Comparison of ENCODE assay signal across 14 cellular contexts in the genomic region with DNA sequence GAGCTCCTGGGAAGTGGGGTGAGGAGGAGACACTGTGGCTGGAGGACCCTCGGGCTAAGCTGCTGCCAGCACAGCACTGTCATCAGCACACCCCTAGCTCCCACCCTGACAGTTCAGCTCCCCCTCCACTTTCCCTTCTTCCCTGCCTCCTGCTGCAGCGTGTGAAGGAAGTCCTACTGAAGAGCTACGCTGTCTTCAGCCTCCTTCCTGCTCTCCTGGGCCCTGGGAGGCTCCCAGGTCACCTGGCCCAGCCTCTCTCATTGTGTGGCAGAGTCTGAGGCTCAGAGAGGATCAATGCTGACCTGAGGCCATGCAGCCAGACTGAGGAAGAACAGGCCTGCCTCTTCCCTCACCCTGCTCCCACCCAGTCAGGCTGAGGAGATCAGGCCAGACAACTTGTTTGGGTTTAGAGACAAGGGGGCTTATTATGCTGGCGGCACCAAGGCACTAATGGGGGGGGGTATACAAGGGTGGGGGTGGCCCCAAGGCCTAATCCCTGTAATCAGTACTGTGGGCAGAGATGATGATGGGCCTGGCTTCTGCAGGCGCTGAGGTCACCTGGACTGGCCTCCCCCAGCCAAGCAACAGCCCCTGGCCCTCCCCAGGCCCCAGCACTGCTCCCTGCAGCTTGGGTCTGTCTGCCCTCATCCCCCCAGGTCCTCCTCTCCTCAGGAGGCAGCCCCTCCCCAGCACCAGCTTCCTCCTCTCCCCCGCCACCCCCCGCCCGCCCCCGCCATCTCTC. TPM values are rescaled to one million over a fixed set of nuclear protein-coding genes. Genes with fewer than 3 reads are reported as not detected.
DNase-seq lines count a peak whose midpoint lies in the region; ATAC-seq, FAIRE-seq and TF ChIP-seq lines count a peak whose summit lies in the region.
"Had no signal": no experiment of that assay in that cellular context is flagged by ENCODE, and none has a peak within 500 bp of the region (broad histone marks: within the 10 kb centered on the region; RNA-seq: fewer than 3 reads in every experiment).

No MANE protein-coding gene starts in this region.

- TF ChIP-seq CTCF in HepG2 (CRISPR knock-in tag; IDR thresholded peaks at IDR 0.05) = no peak
- TF ChIP-seq CTCF in right lobe of liver (IDR thresholded peaks at IDR 0.05) = no peak
- TF ChIP-seq CTCF in right atrium auricular region (IDR thresholded peaks at IDR 0.05) = no peak
- TF ChIP-seq CTCF in psoas muscle (IDR thresholded peaks at IDR 0.05) = no peak

- TF ChIP-seq RAD21 in HepG2 (CRISPR knock-in tag; IDR thresholded peaks at IDR 0.05) = no peak

- in situ Hi-C loops in HepG2 (cut with HindIII; ENCODE audit: extremely low pct_ligation_motif_present, low pct_unique_long_range_greater_than_20kb) = no loop called here

- H3K36me3 ChIP-seq in HepG2 (replicated peaks in 1 of 2; ENCODE audit: control insufficient read depth in 1 of 2, insufficient read depth in 2 of 2, low read length in 2 of 2) (no peaks in the 10 kb centered on the region), right lobe of liver (no peaks in the 10 kb centered on the region), right atrium auricular region (peaks cover 28% of the 10 kb centered on the region), psoas muscle (ENCODE audit: insufficient read depth in 1 of 2, low read depth in 1 of 2) (peaks cover 0 to 23% of the 10 kb centered on the region in 2 donors)

- peak overlapping the region; percentile 3; the same call in 1 of the 2 replicates for H3K9ac ChIP-seq in HepG2 (ENCODE audit: insufficient read depth, low read depth, low read length)

- TF ChIP-seq POLR2A in HepG2 (IDR thresholded peaks at IDR 0.05; ENCODE audit: insufficient read depth in 1 of 2, low read depth in 2 of 2, low read length in 2 of 2) = no peak
- TF ChIP-seq POLR2A in right lobe of liver (IDR thresholded peaks at IDR 0.05) = no peak

- H3K4me1 ChIP-seq in HepG2 (ENCODE audit: insufficient read depth, low read length) = peaks cover 60% of the 10 kb centered on the region
- no peaks in the 10 kb centered on the region for H3K4me1 ChIP-seq in right lobe of liver
- H3K4me1 ChIP-seq in right atrium auricular region = peaks cover 0 to 90% of the 10 kb centered on the region in 2 donors
- H3K4me1 ChIP-seq in psoas muscle = peaks cover 87% of the 10 kb centered on the region
- H3K4me1 ChIP-seq: foreskin keratinocyte had no signal

- H3K27ac ChIP-seq in HepG2 (ENCODE audit: extremely low read length, insufficient read depth, low read length) = no peak overlapping the region
- H3K27ac ChIP-seq in right lobe of liver = peak overlapping the region in 1 of 3 donors; percentile 67
- peak overlapping the region; percentile 93 to 96 for H3K27ac ChIP-seq in right atrium auricular region
- H3K27ac ChIP-seq in psoas muscle = peak overlapping the region; percentile 99
- H3K27ac ChIP-seq: brain microvascular endothelial cell, foreskin keratinocyte had no signal

- WGBS in HepG2 (ENCODE audit: low lambda C conversion rate) = 56% methylated on average over 6 of the region's 9 CpGs
- WGBS in right lobe of liver (ENCODE audit: insufficient coverage, low coverage, low lambda C conversion rate, missing lambda C conversion rate) = 88% methylated on average over 4 of the region's 9 CpGs
- 43 to 64% (median 58%) methylated on average over 6 to 9 of the region's 9 CpGs for WGBS in psoas muscle, 3 donors

- H3K4me2 ChIP-seq in HepG2 (ENCODE audit: low read depth, low read length) = peak overlapping the region; percentile 60

- CTCF ChIA-PET in HepG2 (lab: Yijun Ruan, JAX; ENCODE audit: low intra/inter-chr PET ratio, low total read pairs) = no interaction called here

- no peaks in the 10 kb centered on the region for H3K9me3 ChIP-seq in HepG2 (ENCODE audit: low read length)
- H3K9me3 ChIP-seq in right lobe of liver = no peaks in the 10 kb centered on the region
- H3K9me3 ChIP-seq in right atrium auricular region = no peaks in the 10 kb centered on the region
- H3K9me3 ChIP-seq in psoas muscle = no peaks in the 10 kb centered on the region

- no peaks in the 10 kb centered on the region for H3K27me3 ChIP-seq in HepG2 (ENCODE audit: control insufficient read depth in 1 of 2, insufficient read depth in 2 of 2, low read length in 2 of 2)
- no peaks in the 10 kb centered on the region for H3K27me3 ChIP-seq in right lobe of liver
- H3K27me3 ChIP-seq in right atrium auricular region = no peaks in the 10 kb centered on the region
- no peaks in the 10 kb centered on the region for H3K27me3 ChIP-seq in psoas muscle (ENCODE audit: insufficient read depth in 3 of 3, low read length in 2 of 3)
- H3K27me3 ChIP-seq: brain microvascular endothelial cell had no signal

- no peak overlapping the region for H2AFZ ChIP-seq in HepG2 (ENCODE audit: low read length)

- POLR2A ChIA-PET in HepG2 (lab: Yijun Ruan, JAX) = interaction anchor here (11.4 kb wide), 1 partner anchor 6 kb away, joined by 189 read pairs; the partner anchor contains the start of gene NES

- no peak for TF ChIP-seq EP300 in HepG2 (IDR thresholded peaks at IDR 0.05; ENCODE audit: low read depth in 2 of 2, low read length in 2 of 2)
- no peak for TF ChIP-seq EP300 in HepG2 (CRISPR knock-in tag; IDR thresholded peaks at IDR 0.05; ENCODE audit: borderline replicate concordance)

- ATAC-seq in HepG2 (peak; percentile 60), right lobe of liver (no peak), psoas muscle (peak in 2 of 4 donors; percentile 1), GM19395 (IDR thresholded peaks at IDR 0.05; ENCODE audit: unreplicated experiment) (no peak), GM21786 (IDR thresholded peaks at IDR 0.05; ENCODE audit: unreplicated experiment) (no peak)
- ATAC-seq: foreskin keratinocyte; naive thymus-derived CD8-positive, alpha-beta T cell had no signal

- peak overlapping the region in 1 of 3 experiments; percentile 42; a peak in 1 of 6 replicates for H3K4me3 ChIP-seq in HepG2 (replicated peaks in 1 of 3; ENCODE audit: insufficient read depth in 1 of 3, low read depth in 2 of 3, low read length in 3 of 3)
- H3K4me3 ChIP-seq in right lobe of liver = no peak overlapping the region
- H3K4me3 ChIP-seq in right atrium auricular region = no peak overlapping the region
- peak overlapping the region; percentile 28 for H3K4me3 ChIP-seq in psoas muscle

- no peaks in the 10 kb centered on the region for H3K79me2 ChIP-seq in HepG2 (ENCODE audit: insufficient read depth, low read length)

- DNase-seq in HepG2 (ENCODE audit: low spot score) = no peak
- no peak for DNase-seq in right lobe of liver
- no peak for DNase-seq in right atrium auricular region (ENCODE audit: low spot score)
- peak in 1 of 2 donors; percentile 51 for DNase-seq in psoas muscle
- DNase-seq in NCI-H226 = no peak
- DNase-seq in NCI-H748 (lab: John Stamatoyannopoulos, UW; ENCODE audit: unreplicated experiment) = no peak
- DNase-seq: brain microvascular endothelial cell; foreskin keratinocyte; naive thymus-derived CD8-positive, alpha-beta T cell; NCI-H524 treated with DMSO at 0.1 percent for 48 hours; T-helper 1 cell had no signal

- FAIRE-seq in HepG2 (lab: Jason Lieb, UNC) = no peak

- intact Hi-C loops in HepG2 (cut with micrococcal nuclease; ENCODE audit: unreplicated experiment) (loop anchor here (10.0 kb wide), 1 partner anchor 57 kb away; the partner anchor contains the start of genes ISG20L2 and METTL25B), right lobe of liver (cut with DNase I) (no loop called here), psoas muscle (cut with DNase I) (loop anchor here in 1 of 2 donors (1.0 kb wide), 1 partner anchor 8 kb away; no protein-coding TSS in a partner anchor)

- no TSS peak for BruUV-seq in HepG2 (replicated peaks; lab: Mats Ljungman, UMichigan)

- no peaks in the 10 kb centered on the region for H4K20me1 ChIP-seq in HepG2 (ENCODE audit: insufficient read depth, low read length)

RNA-seq across cellular contexts. Expression of gene NES, which starts 9.1 kb away (rescaled TPM):
- total RNA-seq in HepG2 (2016; rRNA removed; fragmentation: Illumina TruSeq; extraction: Trizol) = 12.7 and 16.6 TPM in 2 replicates
- total RNA-seq in HepG2 (2016; cell fraction: cytosol; rRNA removed; fragmentation: Illumina TruSeq; extraction: Trizol; ENCODE audit: low read depth) = 0.30 and 0.53 TPM in 2 replicates
- 9.1 and 18.2 TPM in 2 replicates for total RNA-seq in HepG2 (2016; cell fraction: insoluble cytoplasmic fraction; rRNA removed; fragmentation: Illumina TruSeq; extraction: Trizol)
- total RNA-seq in HepG2 (2016; cell fraction: membrane; rRNA removed; fragmentation: Illumina TruSeq; extraction: Trizol) = 1.4 and 1.5 TPM in 2 replicates
- total RNA-seq in HepG2 (2016; cell fraction: nucleus; rRNA removed; fragmentation: Illumina TruSeq; extraction: Trizol) = 11.7 and 13.1 TPM in 2 replicates
- polyA plus RNA-seq in HepG2 (2011; rRNA removed) = 1.7 and 2.5 TPM in 2 replicates
- polyA plus RNA-seq in HepG2 (2011; cell fraction: cytosol; rRNA removed) = 1.1 and 1.2 TPM in 2 replicates
- polyA plus RNA-seq in HepG2 (2011; cell fraction: nucleus; rRNA removed) = 9.3 and 9.7 TPM in 2 replicates
- 3.5 and 3.6 TPM in 2 replicates for polyA plus RNA-seq in HepG2 (2012)
- 0.32 and 0.38 TPM in 2 replicates for polyA plus RNA-seq in HepG2 (2016; cell fraction: cytosol; fragmentation: Illumina TruSeq; extraction: Trizol; ENCODE audit: low read depth)
- 8.6 and 10.8 TPM in 2 replicates for polyA plus RNA-seq in HepG2 (2016; cell fraction: insoluble cytoplasmic fraction; fragmentation: Illumina TruSeq; extraction: Trizol; ENCODE audit: low read depth)
- 0.46 and 0.93 TPM in 2 replicates for polyA plus RNA-seq in HepG2 (2016; cell fraction: membrane; fragmentation: Illumina TruSeq; extraction: Trizol; ENCODE audit: low read depth)
- polyA plus RNA-seq in HepG2 (2016; cell fraction: nucleus; fragmentation: Illumina TruSeq; extraction: Trizol; ENCODE audit: insufficient read depth, low read depth) = 27.3 and 27.7 TPM in 2 replicates
- polyA minus RNA-seq in HepG2 (2011; rRNA and poly(A)+ RNA removed; ENCODE audit: low replicate concordance) = 0.91 and 2.7 TPM in 2 replicates
- 2.4 and 2.5 TPM in 2 replicates for polyA minus RNA-seq in HepG2 (2011; cell fraction: cytosol; rRNA and poly(A)+ RNA removed)
- polyA minus RNA-seq in HepG2 (2011; cell fraction: nucleus; rRNA and poly(A)+ RNA removed) = 1.5 and 1.7 TPM in 2 replicates
- total RNA-seq in right lobe of liver = 1 to 10 TPM; 1.1 to 7.5 (median 2.6) TPM
- 100 to 1,000 TPM; 134 to 173 TPM for total RNA-seq in right atrium auricular region
- total RNA-seq in psoas muscle = 100 to 1,000 TPM in 1 of 4 donors, 10 to 100 TPM in 3; 40.5 to 581 (median 80.2) TPM
- 10 to 100 TPM; 12.3 to 23.8 (median 17.2) TPM for polyA plus RNA-seq in psoas muscle
- total RNA-seq: naive thymus-derived CD8-positive, alpha-beta T cell had no signal
- polyA plus RNA-seq: naive thymus-derived CD8-positive, alpha-beta T cell had no signal

RNA-seq across cellular contexts. Expression of gene BCAN, which starts 26.2 kb away (rescaled TPM):
- total RNA-seq in HepG2 (2016; rRNA removed; fragmentation: Illumina TruSeq; extraction: Trizol) (not detected in 2 replicates), right lobe of liver (not detected), right atrium auricular region (not detected), psoas muscle (under 1 TPM in 2 of 4 donors, not detected in 2; 0.27 to 0.36 TPM)
- total RNA-seq in HepG2 (2016; cell fraction: cytosol; rRNA removed; fragmentation: Illumina TruSeq; extraction: Trizol; ENCODE audit: low read depth) = not detected in 2 replicates
- not detected in 2 replicates for total RNA-seq in HepG2 (2016; cell fraction: insoluble cytoplasmic fraction; rRNA removed; fragmentation: Illumina TruSeq; extraction: Trizol)
- not detected in 2 replicates for total RNA-seq in HepG2 (2016; cell fraction: membrane; rRNA removed; fragmentation: Illumina TruSeq; extraction: Trizol)
- total RNA-seq in HepG2 (2016; cell fraction: nucleus; rRNA removed; fragmentation: Illumina TruSeq; extraction: Trizol) = not detected in 2 replicates
- polyA plus RNA-seq in HepG2 (2011; rRNA removed) (not detected in 2 replicates), psoas muscle (under 1 TPM in 2 of 3 donors, not detected in 1; 0.06 to 0.08 TPM)
- polyA plus RNA-seq in HepG2 (2011; cell fraction: cytosol; rRNA removed) = not detected in 2 replicates
- polyA plus RNA-seq in HepG2 (2011; cell fraction: nucleus; rRNA removed) = 0.24 TPM in 1 of 2 replicates, not detected in the other
- polyA plus RNA-seq in HepG2 (2012) = 0.21 TPM in 2 replicates
- polyA plus RNA-seq in HepG2 (2016; cell fraction: cytosol; fragmentation: Illumina TruSeq; extraction: Trizol; ENCODE audit: low read depth) = not detected in 2 replicates
- polyA plus RNA-seq in HepG2 (2016; cell fraction: insoluble cytoplasmic fraction; fragmentation: Illumina TruSeq; extraction: Trizol; ENCODE audit: low read depth) = not detected in 2 replicates
- polyA plus RNA-seq in HepG2 (2016; cell fraction: membrane; fragmentation: Illumina TruSeq; extraction: Trizol; ENCODE audit: low read depth) = not detected in 2 replicates
- polyA plus RNA-seq in HepG2 (2016; cell fraction: nucleus; fragmentation: Illumina TruSeq; extraction: Trizol; ENCODE audit: insufficient read depth, low read depth) = not detected in 2 replicates
- not detected in 2 replicates for polyA minus RNA-seq in HepG2 (2011; rRNA and poly(A)+ RNA removed; ENCODE audit: low replicate concordance)
- not detected in 2 replicates for polyA minus RNA-seq in HepG2 (2011; cell fraction: cytosol; rRNA and poly(A)+ RNA removed)
- not detected in 2 replicates for polyA minus RNA-seq in HepG2 (2011; cell fraction: nucleus; rRNA and poly(A)+ RNA removed)
- total RNA-seq: A673; foreskin keratinocyte; naive thymus-derived CD8-positive, alpha-beta T cell had no signal
- polyA plus RNA-seq: foreskin keratinocyte; naive thymus-derived CD8-positive, alpha-beta T cell had no signal

RNA-seq across cellular contexts. Expression of gene CRABP2, which starts 37.2 kb away (rescaled TPM):
- total RNA-seq in HepG2 (2016; rRNA removed; fragmentation: Illumina TruSeq; extraction: Trizol) (0.21 and 0.60 TPM in 2 replicates), right lobe of liver (under 1 TPM in 1 of 6 experiments, not detected in 5; 0.24 TPM), right atrium auricular region (1 to 10 TPM in 1 of 2 donors, under 1 TPM in 1; 0.67 to 2.5 TPM), psoas muscle (1 to 10 TPM in 2 of 4 donors, under 1 TPM in 1, not detected in 1; 0.71 to 1.7 (median 1.6) TPM)
- not detected in 2 replicates for total RNA-seq in HepG2 (2016; cell fraction: cytosol; rRNA removed; fragmentation: Illumina TruSeq; extraction: Trizol; ENCODE audit: low read depth)
- 0.28 TPM in 1 of 2 replicates, not detected in the other for total RNA-seq in HepG2 (2016; cell fraction: insoluble cytoplasmic fraction; rRNA removed; fragmentation: Illumina TruSeq; extraction: Trizol)
- total RNA-seq in HepG2 (2016; cell fraction: membrane; rRNA removed; fragmentation: Illumina TruSeq; extraction: Trizol) = not detected in 2 replicates
- not detected in 2 replicates for total RNA-seq in HepG2 (2016; cell fraction: nucleus; rRNA removed; fragmentation: Illumina TruSeq; extraction: Trizol)
- polyA plus RNA-seq in HepG2 (2011; rRNA removed) (0.37 and 0.40 TPM in 2 replicates), psoas muscle (under 1 TPM; 0.13 to 0.57 (median 0.53) TPM)
- polyA plus RNA-seq in HepG2 (2011; cell fraction: cytosol; rRNA removed) = 0.14 and 0.16 TPM in 2 replicates
- polyA plus RNA-seq in HepG2 (2011; cell fraction: nucleus; rRNA removed) = 0.50 and 0.85 TPM in 2 replicates
- polyA plus RNA-seq in HepG2 (2012) = 1.3 TPM in 1 of 2 replicates, not detected in the other
- polyA plus RNA-seq in HepG2 (2016; cell fraction: cytosol; fragmentation: Illumina TruSeq; extraction: Trizol; ENCODE audit: low read depth) = 0.24 TPM in 1 of 2 replicates, not detected in the other
- 0.57 and 0.99 TPM in 2 replicates for polyA plus RNA-seq in HepG2 (2016; cell fraction: insoluble cytoplasmic fraction; fragmentation: Illumina TruSeq; extraction: Trizol; ENCODE audit: low read depth)
- polyA plus RNA-seq in HepG2 (2016; cell fraction: membrane; fragmentation: Illumina TruSeq; extraction: Trizol; ENCODE audit: low read depth) = not detected in 2 replicates
- polyA plus RNA-seq in HepG2 (2016; cell fraction: nucleus; fragmentation: Illumina TruSeq; extraction: Trizol; ENCODE audit: insufficient read depth, low read depth) = 0.51 and 1.8 TPM in 2 replicates
- polyA minus RNA-seq in HepG2 (2011; rRNA and poly(A)+ RNA removed; ENCODE audit: low replicate concordance) = 1.2 TPM in 1 of 2 replicates, not detected in the other
- polyA minus RNA-seq in HepG2 (2011; cell fraction: cytosol; rRNA and poly(A)+ RNA removed) = not detected in 2 replicates
- not detected in 2 replicates for polyA minus RNA-seq in HepG2 (2011; cell fraction: nucleus; rRNA and poly(A)+ RNA removed)
- polyA plus RNA-seq: naive thymus-derived CD8-positive, alpha-beta T cell had no signal

RNA-seq across cellular contexts. Expression of gene HAPLN2, which starts 48.9 kb away (rescaled TPM):
- total RNA-seq in HepG2 (2016; rRNA removed; fragmentation: Illumina TruSeq; extraction: Trizol) (not detected in 2 replicates), right lobe of liver (not detected), right atrium auricular region (1 to 10 TPM; 1.2 to 1.8 TPM), psoas muscle (1 to 10 TPM in 1 of 4 donors, under 1 TPM in 3; 0.28 to 2.2 (median 0.58) TPM)
- total RNA-seq in HepG2 (2016; cell fraction: cytosol; rRNA removed; fragmentation: Illumina TruSeq; extraction: Trizol; ENCODE audit: low read depth) = not detected in 2 replicates
- total RNA-seq in HepG2 (2016; cell fraction: insoluble cytoplasmic fraction; rRNA removed; fragmentation: Illumina TruSeq; extraction: Trizol) = not detected in 2 replicates
- not detected in 2 replicates for total RNA-seq in HepG2 (2016; cell fraction: membrane; rRNA removed; fragmentation: Illumina TruSeq; extraction: Trizol)
- total RNA-seq in HepG2 (2016; cell fraction: nucleus; rRNA removed; fragmentation: Illumina TruSeq; extraction: Trizol) = not detected in 2 replicates
- polyA plus RNA-seq in HepG2 (2011; rRNA removed) (0.09 TPM in 1 of 2 replicates, not detected in the other), psoas muscle (under 1 TPM; 0.56 to 0.79 (median 0.61) TPM)
- polyA plus RNA-seq in HepG2 (2011; cell fraction: cytosol; rRNA removed) = not detected in 2 replicates
- 0.40 and 0.62 TPM in 2 replicates for polyA plus RNA-seq in HepG2 (2011; cell fraction: nucleus; rRNA removed)
- polyA plus RNA-seq in HepG2 (2012) = 0.19 TPM in 1 of 2 replicates, not detected in the other
- not detected in 2 replicates for polyA plus RNA-seq in HepG2 (2016; cell fraction: cytosol; fragmentation: Illumina TruSeq; extraction: Trizol; ENCODE audit: low read depth)
- polyA plus RNA-seq in HepG2 (2016; cell fraction: insoluble cytoplasmic fraction; fragmentation: Illumina TruSeq; extraction: Trizol; ENCODE audit: low read depth) = not detected in 2 replicates
- polyA plus RNA-seq in HepG2 (2016; cell fraction: membrane; fragmentation: Illumina TruSeq; extraction: Trizol; ENCODE audit: low read depth) = not detected in 2 replicates
- polyA plus RNA-seq in HepG2 (2016; cell fraction: nucleus; fragmentation: Illumina TruSeq; extraction: Trizol; ENCODE audit: insufficient read depth, low read depth) = not detected in 2 replicates
- polyA minus RNA-seq in HepG2 (2011; rRNA and poly(A)+ RNA removed; ENCODE audit: low replicate concordance) = not detected in 2 replicates
- not detected in 2 replicates for polyA minus RNA-seq in HepG2 (2011; cell fraction: cytosol; rRNA and poly(A)+ RNA removed)
- polyA minus RNA-seq in HepG2 (2011; cell fraction: nucleus; rRNA and poly(A)+ RNA removed) = not detected in 2 replicates
- total RNA-seq: A673, foreskin keratinocyte had no signal
- polyA plus RNA-seq: foreskin keratinocyte; naive thymus-derived CD8-positive, alpha-beta T cell had no signal
